In genomic region chr20:41358230-41358629, GRCh38 we compare ENCODE assay signal across 28 cellular contexts. TPM values are rescaled to one million over a fixed set of nuclear protein-coding genes. Genes with fewer than 3 reads are reported as not detected.
"Had no signal": no experiment of that assay in that cellular context is flagged by ENCODE, and none has a peak within 500 bp of the region (broad histone marks: within the 10 kb centered on the region; RNA-seq: fewer than 3 reads in every experiment).

No MANE protein-coding gene starts in this region.

- ATAC-seq: activated CD8-positive, alpha-beta T cell treated with anti-CD3 and anti-CD28 coated beads, Interleukin-2, amount 10 ng/mL, durations not matched to agents 7 days and 5 days; activated naive CD8-positive, alpha-beta T cell treated with anti-CD3 and anti-CD28 coated beads, Interleukin-2, amount 50 U/mL, for 24 hours; body of pancreas had no signal

- DNase-seq: activated CD4-positive, alpha-beta T cell treated with anti-CD3 and anti-CD28 coated beads for 4 hours; activated CD4-positive, alpha-beta T cell treated with anti-CD3 and anti-CD28 coated beads, Interleukin-2, amount 50 U/mL, for 4 hours; activated CD8-positive, alpha-beta T cell treated with anti-CD3 and anti-CD28 coated beads, Interleukin-2, amount 10 ng/mL, durations not matched to agents 7 days and 5 days; activated effector memory CD4-positive, alpha-beta T cell treated with Interleukin-2 at 50 U/mL for 16 hours; activated naive CD4-positive, alpha-beta T cell; activated naive CD8-positive, alpha-beta T cell treated with anti-CD3 and anti-CD28 coated beads, Interleukin-2, amount 50 U/mL, for 24 hours; activated T-cell treated with anti-CD3 and anti-CD28 coated beads, Interleukin-2, amount 50 U/mL, for 24 hours; amniotic stem cell; body of pancreas; central memory CD4-positive, alpha-beta T cell; KG1; NCI-H1048; NCI-H146; NCI-H187 treated with DMSO at 0.1 percent for 48 hours; NCI-H2081 treated with DMSO at 0.1 percent for 48 hours; NCI-H526; NCI-H82; SHP77; T-cell; T-helper 2 cell; T1000; WERI-Rb-1 had no signal

- H3K9me3 Mint-ChIP-seq: activated naive CD4-positive, alpha-beta T cell treated with anti-CD3 and anti-CD28 coated beads, Interleukin-2, amount 50 U/mL, for 72 hours; activated naive CD8-positive, alpha-beta T cell treated with anti-CD3 and anti-CD28 coated beads, Interleukin-2, amount 50 U/mL, for 24 hours; activated T-cell treated with anti-CD3 and anti-CD28 coated beads, Interleukin-2, amount 50 U/mL, for 24 hours; activated T-helper 1 cell treated with anti-CD3 and anti-CD28 coated beads, Interleukin-12 subunit alpha, Interleukin-12 subunit beta, Interleukin-2, Interleukin-4 antibody, amounts not matched to agents 30 ng/mL and 10 ng/mL and 1 ng/mL, durations not matched to agents 14 hours and 24 hours and 36 hours; T-cell had no signal

- H3K27me3 Mint-ChIP-seq: activated naive CD8-positive, alpha-beta T cell treated with anti-CD3 and anti-CD28 coated beads, Interleukin-2, amount 50 U/mL, for 24 hours; activated T-cell treated with anti-CD3 and anti-CD28 coated beads, Interleukin-2, amount 50 U/mL, for 24 hours; T-cell had no signal

- H3K4me1 Mint-ChIP-seq: activated naive CD8-positive, alpha-beta T cell treated with anti-CD3 and anti-CD28 coated beads, Interleukin-2, amount 50 U/mL, for 24 hours; T-cell had no signal

- H3K27ac Mint-ChIP-seq: activated CD8-positive, alpha-beta T cell treated with anti-CD3 and anti-CD28 coated beads, Interleukin-2, amount 10 ng/mL, durations not matched to agents 7 days and 5 days; activated naive CD4-positive, alpha-beta T cell treated with anti-CD3 and anti-CD28 coated beads, Interleukin-2, amount 50 U/mL, for 72 hours; activated naive CD8-positive, alpha-beta T cell treated with anti-CD3 and anti-CD28 coated beads, Interleukin-2, amount 50 U/mL, for 24 hours; activated T-cell treated with anti-CD3 and anti-CD28 coated beads, Interleukin-2, amount 50 U/mL, for 24 hours; activated T-helper 1 cell treated with anti-CD3 and anti-CD28 coated beads, Interleukin-12 subunit alpha, Interleukin-12 subunit beta, Interleukin-2, Interleukin-4 antibody, amounts not matched to agents 30 ng/mL and 10 ng/mL and 1 ng/mL, durations not matched to agents 14 hours and 24 hours and 36 hours; T-cell had no signal

- H3K4me3 Mint-ChIP-seq: activated CD8-positive, alpha-beta T cell treated with anti-CD3 and anti-CD28 coated beads, Interleukin-2, amount 10 ng/mL, durations not matched to agents 7 days and 5 days; activated naive CD8-positive, alpha-beta T cell treated with anti-CD3 and anti-CD28 coated beads, Interleukin-2, amount 50 U/mL, for 24 hours; activated T-cell treated with anti-CD3 and anti-CD28 coated beads, Interleukin-2, amount 50 U/mL, for 24 hours; activated T-helper 1 cell treated with anti-CD3 and anti-CD28 coated beads, Interleukin-12 subunit alpha, Interleukin-12 subunit beta, Interleukin-2, Interleukin-4 antibody, amounts not matched to agents 30 ng/mL and 10 ng/mL and 1 ng/mL, durations not matched to agents 14 hours and 24 hours and 36 hours; T-cell had no signal

- H3K36me3 Mint-ChIP-seq: activated naive CD4-positive, alpha-beta T cell treated with anti-CD3 and anti-CD28 coated beads, Interleukin-2, amount 50 U/mL, for 72 hours; T-cell had no signal

- FAIRE-seq: bronchial epithelial cell had no signal

RNA-seq across cellular contexts. Expression of gene EMILIN3, which starts 8.4 kb away (rescaled TPM):
- total RNA-seq: activated CD8-positive, alpha-beta T cell treated with anti-CD3 and anti-CD28 coated beads, Interleukin-2, amount 10 ng/mL, durations not matched to agents 7 days and 5 days; bronchial epithelial cell; LHCN-M2; M059J; OCI-LY7; T-cell had no signal
